Comparison of ENCODE assay signal across 1 cellular context in the genomic region with DNA sequence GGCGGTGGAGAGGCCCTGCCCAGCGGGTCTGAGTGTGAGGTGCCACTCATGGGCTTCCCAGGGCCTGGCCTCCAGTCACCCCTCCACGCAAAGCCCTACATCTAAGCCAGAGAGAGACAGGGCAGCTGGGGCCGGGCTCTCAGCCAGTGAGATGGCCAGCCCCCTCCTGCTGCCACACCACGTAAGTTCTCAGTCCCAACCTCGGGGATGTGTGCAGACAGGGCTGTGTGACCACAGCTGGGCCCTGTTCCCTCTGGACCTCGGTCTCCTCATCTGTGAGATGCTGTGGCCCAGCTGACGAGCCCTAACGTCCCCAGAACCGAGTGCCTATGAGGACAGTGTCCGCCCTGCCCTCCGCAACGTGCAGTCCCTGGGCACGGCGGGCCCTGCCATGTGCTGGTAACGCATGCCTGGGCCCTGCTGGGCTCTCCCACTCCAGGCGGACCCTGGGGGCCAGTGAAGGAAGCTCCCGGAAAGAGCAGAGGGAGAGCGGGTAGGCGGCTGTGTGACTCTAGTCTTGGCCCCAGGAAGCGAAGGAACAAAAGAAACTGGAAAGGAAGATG.
TF ChIP-seq lines count a peak whose summit lies in the region.

No MANE protein-coding gene starts in this region.

TF ChIP-seq in H1, 55 proteins besides CTCF, POLR2A, EP300 and RAD21:
- TF ChIP-seq CHD2 (IDR thresholded peaks at IDR 0.05; ENCODE audit: low read length): no peak
